18 cellular contexts compared by ENCODE assay signal in the genomic region with DNA sequence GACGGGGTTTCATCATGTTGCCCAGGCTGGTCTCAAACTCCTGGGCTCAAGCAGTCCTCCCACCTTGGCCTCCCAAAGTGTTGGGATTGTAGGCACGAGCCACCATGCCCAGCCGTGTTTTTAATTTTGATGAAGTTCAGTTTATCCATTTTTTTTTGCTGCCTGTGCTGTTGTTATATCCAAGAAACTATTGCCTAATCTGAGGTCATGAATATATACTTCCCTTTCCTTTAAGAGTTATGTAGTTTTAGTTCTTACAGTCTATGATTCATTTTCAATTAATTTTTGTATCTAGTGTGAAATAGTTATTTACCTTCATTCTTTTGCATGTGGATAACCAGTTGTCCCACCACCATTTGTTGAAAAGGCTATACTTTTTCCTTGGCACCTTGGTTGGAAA.
"Had no signal": no experiment of that assay in that cellular context is flagged by ENCODE, and none has a peak within 500 bp of the region (broad histone marks: within the 10 kb centered on the region; RNA-seq: fewer than 3 reads in every experiment).

No MANE protein-coding gene starts in this region.

- ATAC-seq: activated naive CD8-positive, alpha-beta T cell treated with anti-CD3 and anti-CD28 coated beads, Interleukin-2, amount 50 U/mL, for 24 hours; activated T-cell treated with anti-CD3 and anti-CD28 coated beads, Interleukin-2, amount 50 U/mL, for 4 hours; gastroesophageal sphincter; heart right ventricle; left cardiac atrium had no signal

- H3K27me3 Mint-ChIP-seq: activated naive CD8-positive, alpha-beta T cell treated with anti-CD3 and anti-CD28 coated beads, Interleukin-2, amount 50 U/mL, for 24 hours had no signal

- H3K4me1 ChIP-seq: breast epithelium, gastroesophageal sphincter, thyroid gland had no signal

- H3K4me3 Mint-ChIP-seq: activated naive CD8-positive, alpha-beta T cell treated with anti-CD3 and anti-CD28 coated beads, Interleukin-2, amount 50 U/mL, for 24 hours; activated T-cell treated with anti-CD3 and anti-CD28 coated beads, Interleukin-2, amount 50 U/mL, for 4 hours; endodermal cell had no signal

- H3K27ac Mint-ChIP-seq: activated naive CD8-positive, alpha-beta T cell treated with anti-CD3 and anti-CD28 coated beads, Interleukin-2, amount 50 U/mL, for 24 hours; endodermal cell had no signal

- H3K36me3 ChIP-seq: breast epithelium, thyroid gland had no signal

- H3K9me3 ChIP-seq: thyroid gland had no signal

- H3K27ac ChIP-seq: breast epithelium, gastroesophageal sphincter, heart right ventricle, thyroid gland had no signal

- H3K4me3 ChIP-seq: breast epithelium, gastroesophageal sphincter, heart right ventricle, lung, thyroid gland had no signal

- H3K27me3 ChIP-seq: breast epithelium, gastroesophageal sphincter, heart right ventricle, thyroid gland had no signal

- DNase-seq: activated CD4-positive, alpha-beta T cell treated with anti-CD3 and anti-CD28 coated beads, Interleukin-2, amount 50 U/mL, for 4 hours; activated CD4-positive, CD25-positive, alpha-beta regulatory T cell treated with anti-CD3 and anti-CD28 coated beads, Interleukin-2, amount 50 U/mL, for 72 hours; activated gamma-delta T cell treated with Interleukin-2 at 50 U/mL for 16 hours; activated naive CD8-positive, alpha-beta T cell treated with anti-CD3 and anti-CD28 coated beads, Interleukin-2, amount 50 U/mL, for 24 hours; activated T-cell treated with anti-CD3 and anti-CD28 coated beads, Interleukin-2, amount 50 U/mL, for 4 hours; aorta; endodermal cell; heart right ventricle; left cardiac atrium; posterior cingulate gyrus; retina; stimulated activated CD4-positive, alpha-beta T cell treated with anti-CD3 and anti-CD28 coated beads, Interleukin-12 subunit alpha, Interleukin-12 subunit beta, amount 100 ng/mL, for 4 hours; stimulated activated CD4-positive, alpha-beta T cell treated with anti-CD3 and anti-CD28 coated beads, Interleukin-2, amount 100 ng/mL, for 24 hours; SW 1271; thyroid gland had no signal
